ENCODE assay signal across 28 cellular contexts in the genomic region with DNA sequence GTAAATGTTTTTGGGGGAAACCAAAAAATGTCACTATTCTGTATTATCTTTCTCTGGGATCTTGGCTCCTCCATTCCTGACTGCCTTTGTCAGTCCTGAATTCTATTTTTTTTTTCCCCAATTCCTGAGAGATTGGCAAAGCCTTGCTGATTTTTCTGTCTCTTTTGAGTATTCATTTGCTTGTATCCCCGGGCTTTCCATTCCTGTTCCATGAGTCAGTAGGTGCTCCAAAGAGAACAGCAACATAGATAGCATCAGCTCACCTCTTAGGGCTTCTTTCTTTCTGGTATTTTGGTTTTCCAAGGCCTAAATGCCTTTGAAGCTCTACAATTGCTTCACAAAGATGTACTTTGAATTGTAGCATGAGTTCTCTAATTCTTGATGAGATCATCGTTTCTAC.
"Had no signal": no experiment of that assay in that cellular context is flagged by ENCODE, and none has a peak within 500 bp of the region (broad histone marks: within the 10 kb centered on the region; RNA-seq: fewer than 3 reads in every experiment).

No MANE protein-coding gene starts in this region.

- H3K4me2 ChIP-seq: hepatocyte had no signal

- H3K4me1 ChIP-seq: prostate gland, right atrium auricular region, thyroid gland had no signal

- H3K27me3 ChIP-seq: brain microvascular endothelial cell, esophagus muscularis mucosa, hepatocyte, right atrium auricular region, thyroid gland had no signal

- H3K27me3 Mint-ChIP-seq: activated naive CD4-positive, alpha-beta T cell treated with anti-CD3 and anti-CD28 coated beads, Interleukin-2, amount 50 U/mL, for 24 hours; effector memory CD8-positive, alpha-beta T cell; natural killer cell treated with Interleukin-12 subunit alpha and Interleukin-12 subunit beta and Interleukin-15 and Interleukin-18, amount 100 ng/mL, for 72 hours; T-cell had no signal

- H3K36me3 ChIP-seq: brain microvascular endothelial cell, esophagus muscularis mucosa, prostate gland, right atrium auricular region, thyroid gland, WERI-Rb-1 had no signal

- H3K4me3 ChIP-seq: esophagus muscularis mucosa, hepatocyte, lung, prostate gland, right atrium auricular region, thyroid gland had no signal

- H3K4me1 Mint-ChIP-seq: activated naive CD4-positive, alpha-beta T cell treated with anti-CD3 and anti-CD28 coated beads, Interleukin-2, amount 50 U/mL, for 24 hours; T-cell had no signal

- H3K4me3 Mint-ChIP-seq: activated CD8-positive, alpha-beta T cell treated with anti-CD3 and anti-CD28 coated beads, Interleukin-2, amount 10 ng/mL, durations not matched to agents 7 days and 5 days; activated naive CD4-positive, alpha-beta T cell treated with anti-CD3 and anti-CD28 coated beads, Interleukin-2, amount 50 U/mL, for 24 hours; activated T-helper 1 cell treated with anti-CD3 and anti-CD28 coated beads, Interleukin-12 subunit alpha, Interleukin-12 subunit beta, Interleukin-2, Interleukin-4 antibody, amounts not matched to agents 30 ng/mL and 10 ng/mL and 1 ng/mL, durations not matched to agents 14 hours and 24 hours and 36 hours; effector memory CD8-positive, alpha-beta T cell; natural killer cell treated with Interleukin-12 subunit alpha and Interleukin-12 subunit beta and Interleukin-15 and Interleukin-18, amount 100 ng/mL, for 72 hours; T-cell; T-helper 2 cell treated with Interferon-gamma antibody and Interleukin-4, amounts not matched to agents 5 μg/mL and 100 μg/mL, for 36 hours had no signal

- H3K36me3 Mint-ChIP-seq: activated naive CD4-positive, alpha-beta T cell treated with anti-CD3 and anti-CD28 coated beads, Interleukin-2, amount 50 U/mL, for 24 hours; T-cell had no signal

- H3K27ac ChIP-seq: brain microvascular endothelial cell, esophagus muscularis mucosa, hepatocyte, prostate gland, right atrium auricular region, thyroid gland, WERI-Rb-1 had no signal

- H3K27ac Mint-ChIP-seq: activated CD8-positive, alpha-beta T cell treated with anti-CD3 and anti-CD28 coated beads, Interleukin-2, amount 10 ng/mL, durations not matched to agents 7 days and 5 days; activated naive CD4-positive, alpha-beta T cell treated with anti-CD3 and anti-CD28 coated beads, Interleukin-2, amount 50 U/mL, for 24 hours; activated T-helper 1 cell treated with anti-CD3 and anti-CD28 coated beads, Interleukin-12 subunit alpha, Interleukin-12 subunit beta, Interleukin-2, Interleukin-4 antibody, amounts not matched to agents 30 ng/mL and 10 ng/mL and 1 ng/mL, durations not matched to agents 14 hours and 24 hours and 36 hours; effector memory CD8-positive, alpha-beta T cell; natural killer cell treated with Interleukin-12 subunit alpha and Interleukin-12 subunit beta and Interleukin-15 and Interleukin-18, amount 100 ng/mL, for 72 hours; T-cell; T-helper 2 cell treated with Interferon-gamma antibody and Interleukin-4, amounts not matched to agents 5 μg/mL and 100 μg/mL, for 36 hours had no signal

- DNase-seq: activated CD4-positive, alpha-beta T cell treated with anti-CD3 and anti-CD28 coated beads for 1 hour; activated CD4-positive, alpha-beta T cell treated with anti-CD3 and anti-CD28 coated beads, Interleukin-2, amount 50 U/mL, for 1 hour; activated CD8-positive, alpha-beta T cell treated with anti-CD3 and anti-CD28 coated beads, Interleukin-2, amount 10 ng/mL, durations not matched to agents 7 days and 5 days; activated gamma-delta T cell treated with Interleukin-2 at 50 U/mL for 16 hours; aorta; brain microvascular endothelial cell; central memory CD4-positive, alpha-beta T cell; effector memory CD8-positive, alpha-beta T cell; glutamatergic neuron; midbrain; stimulated activated CD4-positive, alpha-beta T cell treated with anti-CD3 and anti-CD28 coated beads, Interleukin-4, amount 100 ng/mL, for 4 hours; stimulated activated naive CD8-positive, alpha-beta T cell treated with anti-CD3 and anti-CD28 coated beads, Interleukin-15, Interleukin-2, amounts not matched to agents 100 U/mL and 50 U/mL, for 24 hours; T-cell; thyroid gland; WERI-Rb-1 had no signal

- ATAC-seq: activated CD8-positive, alpha-beta T cell treated with anti-CD3 and anti-CD28 coated beads, Interleukin-2, amount 10 ng/mL, durations not matched to agents 7 days and 5 days; effector memory CD8-positive, alpha-beta T cell; left lobe of liver; natural killer cell treated with Interleukin-12 subunit alpha and Interleukin-12 subunit beta and Interleukin-15 and Interleukin-18, amount 100 ng/mL, for 72 hours; stimulated activated naive CD8-positive, alpha-beta T cell treated with anti-CD3 and anti-CD28 coated beads, Interleukin-15, Interleukin-2, amounts not matched to agents 100 U/mL and 50 U/mL, for 24 hours; T-cell had no signal

- H3K79me2 ChIP-seq: hepatocyte had no signal

- FAIRE-seq: endothelial cell of umbilical vein, keratinocyte, TTC549 had no signal
